In the genomic region with DNA sequence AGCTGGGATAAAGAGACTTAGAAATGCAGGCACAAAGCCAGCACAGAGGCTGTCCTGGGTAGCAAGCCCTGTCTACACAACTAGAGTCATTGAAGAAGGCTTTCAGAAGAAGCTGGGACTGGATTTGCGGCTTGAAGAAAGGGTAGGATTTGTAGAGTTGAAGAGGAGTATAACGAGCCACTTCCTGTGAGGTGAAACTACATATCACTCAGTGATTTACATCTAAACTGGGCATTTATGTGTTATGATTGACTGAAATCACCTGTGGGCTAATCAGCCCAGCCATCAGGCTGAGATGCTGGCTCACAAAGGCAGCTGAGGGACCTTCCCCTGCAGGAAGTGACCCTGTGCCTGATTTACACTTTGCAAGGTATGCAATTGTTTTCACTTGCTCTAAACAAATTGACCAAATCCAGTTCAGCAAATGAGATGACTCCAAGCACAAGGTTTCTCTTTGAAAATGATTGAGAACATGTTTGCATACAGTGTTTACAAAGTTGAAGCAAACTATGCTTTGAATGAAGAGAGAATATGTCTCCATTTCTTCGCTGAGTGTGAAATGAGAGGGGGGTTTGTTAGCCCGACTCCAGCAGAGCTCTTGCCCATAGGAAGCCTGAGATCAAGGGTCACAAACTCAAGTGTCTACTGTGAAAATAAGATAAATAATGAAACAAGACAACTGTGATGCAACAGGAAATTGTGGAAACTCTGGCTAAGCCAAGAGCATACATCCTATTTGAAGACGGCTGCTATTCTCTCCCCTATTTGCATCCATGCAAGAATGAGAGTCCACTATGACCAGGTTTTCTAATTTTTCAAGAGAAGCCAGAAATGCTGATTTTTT, we compare ENCODE assay signal across 1 cellular context.
TF ChIP-seq lines count a peak whose summit lies in the region.

No MANE protein-coding gene starts in this region.

TF ChIP-seq in HepG2, 621 proteins besides CTCF, POLR2A, EP300 and RAD21 (continued from another document and continues in another):
- TF ChIP-seq, protein P1, sequence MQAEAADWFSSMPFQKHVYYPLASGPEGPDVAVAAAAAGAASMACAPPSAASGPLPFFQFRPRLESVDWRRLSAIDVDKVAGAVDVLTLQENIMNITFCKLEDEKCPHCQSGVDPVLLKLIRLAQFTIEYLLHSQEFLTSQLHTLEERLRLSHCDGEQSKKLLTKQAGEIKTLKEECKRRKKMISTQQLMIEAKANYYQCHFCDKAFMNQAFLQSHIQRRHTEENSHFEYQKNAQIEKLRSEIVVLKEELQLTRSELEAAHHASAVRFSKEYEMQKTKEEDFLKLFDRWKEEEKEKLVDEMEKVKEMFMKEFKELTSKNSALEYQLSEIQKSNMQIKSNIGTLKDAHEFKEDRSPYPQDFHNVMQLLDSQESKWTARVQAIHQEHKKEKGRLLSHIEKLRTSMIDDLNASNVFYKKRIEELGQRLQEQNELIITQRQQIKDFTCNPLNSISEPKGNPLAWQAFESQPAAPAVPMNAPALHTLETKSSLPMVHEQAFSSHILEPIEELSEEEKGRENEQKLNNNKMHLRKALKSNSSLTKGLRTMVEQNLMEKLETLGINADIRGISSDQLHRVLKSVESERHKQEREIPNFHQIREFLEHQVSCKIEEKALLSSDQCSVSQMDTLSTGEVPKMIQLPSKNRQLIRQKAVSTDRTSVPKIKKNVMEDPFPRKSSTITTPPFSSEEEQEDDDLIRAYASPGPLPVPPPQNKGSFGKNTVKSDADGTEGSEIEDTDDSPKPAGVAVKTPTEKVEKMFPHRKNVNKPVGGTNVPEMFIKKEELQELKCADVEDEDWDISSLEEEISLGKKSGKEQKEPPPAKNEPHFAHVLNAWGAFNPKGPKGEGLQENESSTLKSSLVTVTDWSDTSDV (CRISPR knock-in tag; IDR thresholded peaks at IDR 0.05), result no peak
- TF ChIP-seq RXRB (CRISPR knock-in tag; IDR thresholded peaks at IDR 0.05; ENCODE audit: borderline replicate concordance) (peak; percentile 97), POGZ (CRISPR knock-in tag; IDR thresholded peaks at IDR 0.05) (peak; percentile 95), ZNF430 (CRISPR knock-in tag; IDR thresholded peaks at IDR 0.05) (peak; percentile 41; the same call in 1 of the 2 replicates), SAP130 (CRISPR knock-in tag; IDR thresholded peaks at IDR 0.05; ENCODE audit: low read depth) (peak; percentile 97), ZSCAN29 (CRISPR knock-in tag; conservative IDR thresholded peaks at IDR 0.05) (peak; percentile 67), NR2C2 (CRISPR knock-in tag; IDR thresholded peaks at IDR 0.05; ENCODE audit: borderline replicate concordance) (peak; percentile 81), MED1 (CRISPR knock-in tag; IDR thresholded peaks at IDR 0.05) (peak; percentile 99), KDM5B (CRISPR knock-in tag; IDR thresholded peaks at IDR 0.05; ENCODE audit: borderline replicate concordance) (0 out of 2 replicates have a peak, but pooled peaks have one; percentile 45), ZNF850 (CRISPR knock-in tag; conservative IDR thresholded peaks at IDR 0.05) (no peak), SYNCRIP (IDR thresholded peaks at IDR 0.05; ENCODE audit: insufficient read depth, low read depth, low read length) (no peak), NCOR1 (IDR thresholded peaks at IDR 0.05; ENCODE audit: borderline replicate concordance, low read length) (peak; percentile 99), ZNF891 (CRISPR knock-in tag; IDR thresholded peaks at IDR 0.05) (no peak), ZNF496 (CRISPR knock-in tag; IDR thresholded peaks at IDR 0.05; ENCODE audit: insufficient replicate concordance) (no peak), MBNL3 (CRISPR knock-in tag; conservative IDR thresholded peaks at IDR 0.05) (no peak), ZNF335 (CRISPR knock-in tag; IDR thresholded peaks at IDR 0.05) (peak; percentile 90)
- TF ChIP-seq, protein P2, sequence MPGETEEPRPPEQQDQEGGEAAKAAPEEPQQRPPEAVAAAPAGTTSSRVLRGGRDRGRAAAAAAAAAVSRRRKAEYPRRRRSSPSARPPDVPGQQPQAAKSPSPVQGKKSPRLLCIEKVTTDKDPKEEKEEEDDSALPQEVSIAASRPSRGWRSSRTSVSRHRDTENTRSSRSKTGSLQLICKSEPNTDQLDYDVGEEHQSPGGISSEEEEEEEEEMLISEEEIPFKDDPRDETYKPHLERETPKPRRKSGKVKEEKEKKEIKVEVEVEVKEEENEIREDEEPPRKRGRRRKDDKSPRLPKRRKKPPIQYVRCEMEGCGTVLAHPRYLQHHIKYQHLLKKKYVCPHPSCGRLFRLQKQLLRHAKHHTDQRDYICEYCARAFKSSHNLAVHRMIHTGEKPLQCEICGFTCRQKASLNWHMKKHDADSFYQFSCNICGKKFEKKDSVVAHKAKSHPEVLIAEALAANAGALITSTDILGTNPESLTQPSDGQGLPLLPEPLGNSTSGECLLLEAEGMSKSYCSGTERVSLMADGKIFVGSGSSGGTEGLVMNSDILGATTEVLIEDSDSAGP (CRISPR knock-in tag; IDR thresholded peaks at IDR 0.05; ENCODE audit: borderline replicate concordance), result peak; percentile 42; the same call in 1 of the 2 replicates
- TF ChIP-seq, protein P3, sequence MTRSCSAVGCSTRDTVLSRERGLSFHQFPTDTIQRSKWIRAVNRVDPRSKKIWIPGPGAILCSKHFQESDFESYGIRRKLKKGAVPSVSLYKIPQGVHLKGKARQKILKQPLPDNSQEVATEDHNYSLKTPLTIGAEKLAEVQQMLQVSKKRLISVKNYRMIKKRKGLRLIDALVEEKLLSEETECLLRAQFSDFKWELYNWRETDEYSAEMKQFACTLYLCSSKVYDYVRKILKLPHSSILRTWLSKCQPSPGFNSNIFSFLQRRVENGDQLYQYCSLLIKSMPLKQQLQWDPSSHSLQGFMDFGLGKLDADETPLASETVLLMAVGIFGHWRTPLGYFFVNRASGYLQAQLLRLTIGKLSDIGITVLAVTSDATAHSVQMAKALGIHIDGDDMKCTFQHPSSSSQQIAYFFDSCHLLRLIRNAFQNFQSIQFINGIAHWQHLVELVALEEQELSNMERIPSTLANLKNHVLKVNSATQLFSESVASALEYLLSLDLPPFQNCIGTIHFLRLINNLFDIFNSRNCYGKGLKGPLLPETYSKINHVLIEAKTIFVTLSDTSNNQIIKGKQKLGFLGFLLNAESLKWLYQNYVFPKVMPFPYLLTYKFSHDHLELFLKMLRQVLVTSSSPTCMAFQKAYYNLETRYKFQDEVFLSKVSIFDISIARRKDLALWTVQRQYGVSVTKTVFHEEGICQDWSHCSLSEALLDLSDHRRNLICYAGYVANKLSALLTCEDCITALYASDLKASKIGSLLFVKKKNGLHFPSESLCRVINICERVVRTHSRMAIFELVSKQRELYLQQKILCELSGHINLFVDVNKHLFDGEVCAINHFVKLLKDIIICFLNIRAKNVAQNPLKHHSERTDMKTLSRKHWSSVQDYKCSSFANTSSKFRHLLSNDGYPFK (CRISPR knock-in tag; IDR thresholded peaks at IDR 0.05; ENCODE audit: borderline replicate concordance), result 0 out of 2 replicates have a peak, but pooled peaks have one; percentile 16
- TF ChIP-seq, protein P4, sequence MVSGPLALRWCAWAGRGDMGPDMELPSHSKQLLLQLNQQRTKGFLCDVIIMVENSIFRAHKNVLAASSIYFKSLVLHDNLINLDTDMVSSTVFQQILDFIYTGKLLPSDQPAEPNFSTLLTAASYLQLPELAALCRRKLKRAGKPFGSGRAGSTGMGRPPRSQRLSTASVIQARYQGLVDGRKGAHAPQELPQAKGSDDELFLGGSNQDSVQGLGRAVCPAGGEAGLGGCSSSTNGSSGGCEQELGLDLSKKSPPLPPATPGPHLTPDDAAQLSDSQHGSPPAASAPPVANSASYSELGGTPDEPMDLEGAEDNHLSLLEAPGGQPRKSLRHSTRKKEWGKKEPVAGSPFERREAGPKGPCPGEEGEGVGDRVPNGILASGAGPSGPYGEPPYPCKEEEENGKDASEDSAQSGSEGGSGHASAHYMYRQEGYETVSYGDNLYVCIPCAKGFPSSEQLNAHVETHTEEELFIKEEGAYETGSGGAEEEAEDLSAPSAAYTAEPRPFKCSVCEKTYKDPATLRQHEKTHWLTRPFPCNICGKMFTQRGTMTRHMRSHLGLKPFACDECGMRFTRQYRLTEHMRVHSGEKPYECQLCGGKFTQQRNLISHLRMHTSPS (CRISPR knock-in tag; IDR thresholded peaks at IDR 0.05; ENCODE audit: low read depth), result peak; percentile 41; the same call in 1 of the 2 replicates
- TF ChIP-seq, protein P5, sequence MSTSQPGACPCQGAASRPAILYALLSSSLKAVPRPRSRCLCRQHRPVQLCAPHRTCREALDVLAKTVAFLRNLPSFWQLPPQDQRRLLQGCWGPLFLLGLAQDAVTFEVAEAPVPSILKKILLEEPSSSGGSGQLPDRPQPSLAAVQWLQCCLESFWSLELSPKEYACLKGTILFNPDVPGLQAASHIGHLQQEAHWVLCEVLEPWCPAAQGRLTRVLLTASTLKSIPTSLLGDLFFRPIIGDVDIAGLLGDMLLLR (CRISPR knock-in tag; IDR thresholded peaks at IDR 0.05), result no peak
- TF ChIP-seq, protein P6, sequence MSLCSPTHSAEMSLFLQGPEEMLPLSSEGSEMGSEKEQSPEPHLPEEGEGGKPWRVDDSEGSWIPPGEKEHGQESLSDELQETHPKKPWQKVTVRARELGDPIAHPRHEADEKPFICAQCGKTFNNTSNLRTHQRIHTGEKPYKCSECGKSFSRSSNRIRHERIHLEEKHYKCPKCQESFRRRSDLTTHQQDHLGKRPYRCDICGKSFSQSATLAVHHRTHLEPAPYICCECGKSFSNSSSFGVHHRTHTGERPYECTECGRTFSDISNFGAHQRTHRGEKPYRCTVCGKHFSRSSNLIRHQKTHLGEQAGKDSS (CRISPR knock-in tag; IDR thresholded peaks at IDR 0.05; ENCODE audit: borderline replicate concordance, low read depth), result peak; percentile 72
- TF ChIP-seq, protein P7, sequence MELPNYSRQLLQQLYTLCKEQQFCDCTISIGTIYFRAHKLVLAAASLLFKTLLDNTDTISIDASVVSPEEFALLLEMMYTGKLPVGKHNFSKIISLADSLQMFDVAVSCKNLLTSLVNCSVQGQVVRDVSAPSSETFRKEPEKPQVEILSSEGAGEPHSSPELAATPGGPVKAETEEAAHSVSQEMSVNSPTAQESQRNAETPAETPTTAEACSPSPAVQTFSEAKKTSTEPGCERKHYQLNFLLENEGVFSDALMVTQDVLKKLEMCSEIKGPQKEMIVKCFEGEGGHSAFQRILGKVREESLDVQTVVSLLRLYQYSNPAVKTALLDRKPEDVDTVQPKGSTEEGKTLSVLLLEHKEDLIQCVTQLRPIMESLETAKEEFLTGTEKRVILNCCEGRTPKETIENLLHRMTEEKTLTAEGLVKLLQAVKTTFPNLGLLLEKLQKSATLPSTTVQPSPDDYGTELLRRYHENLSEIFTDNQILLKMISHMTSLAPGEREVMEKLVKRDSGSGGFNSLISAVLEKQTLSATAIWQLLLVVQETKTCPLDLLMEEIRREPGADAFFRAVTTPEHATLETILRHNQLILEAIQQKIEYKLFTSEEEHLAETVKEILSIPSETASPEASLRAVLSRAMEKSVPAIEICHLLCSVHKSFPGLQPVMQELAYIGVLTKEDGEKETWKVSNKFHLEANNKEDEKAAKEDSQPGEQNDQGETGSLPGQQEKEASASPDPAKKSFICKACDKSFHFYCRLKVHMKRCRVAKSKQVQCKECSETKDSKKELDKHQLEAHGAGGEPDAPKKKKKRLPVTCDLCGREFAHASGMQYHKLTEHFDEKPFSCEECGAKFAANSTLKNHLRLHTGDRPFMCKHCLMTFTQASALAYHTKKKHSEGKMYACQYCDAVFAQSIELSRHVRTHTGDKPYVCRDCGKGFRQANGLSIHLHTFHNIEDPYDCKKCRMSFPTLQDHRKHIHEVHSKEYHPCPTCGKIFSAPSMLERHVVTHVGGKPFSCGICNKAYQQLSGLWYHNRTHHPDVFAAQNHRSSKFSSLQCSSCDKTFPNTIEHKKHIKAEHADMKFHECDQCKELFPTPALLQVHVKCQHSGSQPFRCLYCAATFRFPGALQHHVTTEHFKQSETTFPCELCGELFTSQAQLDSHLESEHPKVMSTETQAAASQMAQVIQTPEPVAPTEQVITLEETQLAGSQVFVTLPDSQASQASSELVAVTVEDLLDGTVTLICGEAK (IDR thresholded peaks at IDR 0.05), result no peak
- TF ChIP-seq, protein P7 (CRISPR knock-in tag; IDR thresholded peaks at IDR 0.05), result peak; percentile 67; the same call in 1 of the 2 replicates
